1 cellular context compared by ENCODE assay signal in genomic region chr9:120872775-120873502, GRCh38.
TF ChIP-seq lines count a peak whose summit lies in the region.

No MANE protein-coding gene starts in this region.

TF ChIP-seq in K562, 482 proteins besides CTCF, POLR2A, EP300 and RAD21:
- TF ChIP-seq MBD1 (CRISPR knock-in tag; IDR thresholded peaks at IDR 0.05) (no peak), SFPQ (IDR thresholded peaks at IDR 0.05; ENCODE audit: low read depth, low read length) (no peak), ZKSCAN3 (CRISPR knock-in tag; IDR thresholded peaks at IDR 0.05) (no peak), POLR2AphosphoS2 (IDR thresholded peaks at IDR 0.05; ENCODE audit: low read length) (0 out of 2 replicates have a peak, but pooled peaks have one; percentile 15), ZNF436 (CRISPR knock-in tag; IDR thresholded peaks at IDR 0.05) (no peak), NFIX (CRISPR knock-in tag; IDR thresholded peaks at IDR 0.05; ENCODE audit: low read depth) (no peak), MAFK (IDR thresholded peaks at IDR 0.05; ENCODE audit: low read length) (peak; percentile 51), CLOCK (CRISPR knock-in tag; IDR thresholded peaks at IDR 0.05; ENCODE audit: borderline replicate concordance) (no peak), SNAPC5 (CRISPR knock-in tag; IDR thresholded peaks at IDR 0.05) (no peak), ZBTB5 (IDR thresholded peaks at IDR 0.05) (no peak), ELK1 (CRISPR knock-in tag; IDR thresholded peaks at IDR 0.05) (no peak), UBTF (IDR thresholded peaks at IDR 0.05; ENCODE audit: borderline replicate concordance in 1 of 2, low read depth in 2 of 2, low read length in 2 of 2) (no peak), SNIP1 (IDR thresholded peaks at IDR 0.05; ENCODE audit: low read depth) (no peak), MAFF (IDR thresholded peaks at IDR 0.05; ENCODE audit: low read length) (peak; percentile 27; the same call in 1 of the 2 replicates), HNRNPL (IDR thresholded peaks at IDR 0.05; ENCODE audit: low read depth, low read length) (no peak)
